1 cellular context compared by ENCODE assay signal in genomic region chr3:49650177-49650576, GRCh38.
TF ChIP-seq lines count a peak whose summit lies in the region.

No MANE protein-coding gene starts in this region.

TF ChIP-seq in GM12878, 131 proteins besides CTCF, POLR2A, EP300 and RAD21:
- TF ChIP-seq SMC3 (IDR thresholded peaks at IDR 0.05; ENCODE audit: borderline replicate concordance, low read length): no peak
- TF ChIP-seq RUNX3 (IDR thresholded peaks at IDR 0.05; ENCODE audit: low read length): peak; percentile 73
- TF ChIP-seq EED (IDR thresholded peaks at IDR 0.05; ENCODE audit: low read depth): peak; percentile 50; the same call in 1 of the 2 replicates
